Comparison of ENCODE assay signal across 8 cellular contexts in genomic region chr10:15433850-15434537, GRCh38.
A peak's percentile ranks its signal among the peaks of the same experiment; 100 is the strongest.
DNase-seq lines count a peak whose midpoint lies in the region; ATAC-seq, FAIRE-seq and TF ChIP-seq lines count a peak whose summit lies in the region.

No MANE protein-coding gene starts in this region.

- CTCF ChIA-PET in CD8-positive, alpha-beta memory T cell (lab: Charles Lee): interaction anchor here (0.9 kb wide), 1 partner anchor 1939 kb away, joined by 3 read pairs; no protein-coding TSS in a partner anchor
- CTCF ChIA-PET in H1 (lab: Charles Lee; ENCODE audit: partially characterized antibody): interaction anchor here (0.5 to 2.0 kb wide), 23 partner anchors 9 to 442 kb away, joined by 3 to 18 read pairs (median 3); partner anchors contain the start of gene ITGA8

- no peak overlapping the region for H2BK15ac ChIP-seq in H1 (ENCODE audit: low read length)

- H4K91ac ChIP-seq in H1 (replicated peaks; ENCODE audit: insufficient read length, low read length): no peak overlapping the region

- H3K9ac ChIP-seq in H1 (replicated peaks in 1 of 4; ENCODE audit: extremely low read depth in 1 of 4, low read depth in 3 of 4, low read length in 3 of 4): peak overlapping the region in 1 of 4 experiments; percentile 40; a peak in 1 of 7 replicates

- H3K9me3 Mint-ChIP-seq in CD8-positive, alpha-beta memory T cell: no peaks in the 10 kb centered on the region

- H3K4me1 Mint-ChIP-seq in CD8-positive, alpha-beta memory T cell: peaks cover 6 to 10% (median 10%) of the 10 kb centered on the region in 3 donors

- peak overlapping the region; percentile 21 for H3K4me3 ChIP-seq in CD8-positive, alpha-beta memory T cell (ENCODE audit: low read length)
- H3K4me3 ChIP-seq in H1 (ENCODE audit: extremely low read depth in 1 of 4, insufficient read depth in 2 of 4, low read depth in 3 of 4, low read length in 4 of 4): peak overlapping the region in 2 of 4 experiments; percentile 48 to 50; a peak in 3 of 8 replicates
- peak overlapping the region; percentile 45 to 46 for H3K4me3 ChIP-seq in tibial artery

- no peak overlapping the region for H4K5ac ChIP-seq in H1 (ENCODE audit: insufficient read length, low read depth, low read length)

- FAIRE-seq in H1 (lab: Jason Lieb, UNC): peak; percentile 19

- no peak overlapping the region for H3K23ac ChIP-seq in H1 (ENCODE audit: insufficient read length)

- no peak overlapping the region for H3K4ac ChIP-seq in H1 (replicated peaks; ENCODE audit: insufficient read length, low read depth, low read length)

- H2BK120ac ChIP-seq in H1 (replicated peaks; ENCODE audit: low read depth, low read length): no peak overlapping the region

- no peaks in the 10 kb centered on the region for H3K4me1 ChIP-seq in CD8-positive, alpha-beta memory T cell (ENCODE audit: insufficient read depth, low read length)
- H3K4me1 ChIP-seq in H1 (replicated peaks in 1 of 4; ENCODE audit: control insufficient read depth in 3 of 4, insufficient read depth in 4 of 4, low read length in 3 of 4): no peaks in the 10 kb centered on the region
- peaks cover 0 to 34% (median 5%) of the 10 kb centered on the region in 4 donors for H3K4me1 ChIP-seq in tibial artery

- ATAC-seq in GM21515 (IDR thresholded peaks at IDR 0.05; ENCODE audit: unreplicated experiment) (peak; percentile 66), GM18858 (IDR thresholded peaks at IDR 0.05; ENCODE audit: unreplicated experiment) (no peak)

- no peaks in the 10 kb centered on the region for H3K36me3 ChIP-seq in CD8-positive, alpha-beta memory T cell (ENCODE audit: insufficient read depth, low read length)
- H3K36me3 ChIP-seq in H1 (ENCODE audit: control insufficient read depth in 2 of 4, insufficient read depth in 4 of 4, low read length in 3 of 4) (no peaks in the 10 kb centered on the region), tibial artery (no peaks in the 10 kb centered on the region)

- H3K23me2 ChIP-seq in H1 (ENCODE audit: low read depth, low read length): peaks cover 3% of the 10 kb centered on the region; the same call in 1 of the 2 replicates

- 0 out of 2 replicates have a peak overlapping the region, but pooled peaks have one; percentile 27 for H2BK12ac ChIP-seq in H1 (ENCODE audit: low read depth, low read length)

- TF ChIP-seq CTCF in H1 (IDR thresholded peaks at IDR 0.05; ENCODE audit: control extremely low read depth in 1 of 3, insufficient read depth in 1 of 3, low read depth in 1 of 3, low read length in 3 of 3): peak in 2 of 3 experiments; percentile 42 to 54; a peak in 2 of 4 replicates
- TF ChIP-seq CTCF in tibial artery (IDR thresholded peaks at IDR 0.05): peak; percentile 70 to 86

- H3K27ac ChIP-seq in CD8-positive, alpha-beta memory T cell (ENCODE audit: low read depth, low read length): no peak overlapping the region
- no peak overlapping the region for H3K27ac ChIP-seq in H1 (ENCODE audit: low read depth, low read length)
- peak overlapping the region; percentile 54 to 57 for H3K27ac ChIP-seq in tibial artery

- WGBS in H1 (ENCODE audit: extremely low coverage in 1 of 2, insufficient coverage in 1 of 2, insufficient read length in 1 of 2, insufficient replicate concordance in 2 of 2, low coverage in 1 of 2, low lambda C conversion rate in 2 of 2, missing lambda C conversion rate in 1 of 2), 2 experiments: 28 to 100% methylated on average over 3 to 9 of the region's 9 CpGs

- no peaks in the 10 kb centered on the region for H4K20me1 ChIP-seq in H1 (replicated peaks in 1 of 2; ENCODE audit: control insufficient read depth in 1 of 2, insufficient read depth in 2 of 2, low read length in 2 of 2)

- peaks cover 13 to 31% of the 10 kb centered on the region in 2 donors for H3K27me3 Mint-ChIP-seq in CD8-positive, alpha-beta memory T cell

- peak overlapping the region in 2 of 8 donors; percentile 59 to 84 for H3K27ac Mint-ChIP-seq in CD8-positive, alpha-beta memory T cell

- H2AFZ ChIP-seq in H1 (ENCODE audit: low read length): peak overlapping the region; percentile 98

- peak in 2 of 5 donors; percentile 13 to 40 for DNase-seq in CD8-positive, alpha-beta memory T cell
- DNase-seq in NCI-H1092 treated with DMSO at 0.1 percent for 48 hours (lab: John Stamatoyannopoulos, UW) (peak; percentile 49), T1000 (lab: John Stamatoyannopoulos, UW) (peak; percentile 83), H1 (ENCODE audit: low read depth in 1 of 2, low spot score in 2 of 2) (no peak), medulla oblongata (ENCODE audit: extremely low spot score) (peak; percentile 87), tibial artery (no peak)

- POLR2A ChIA-PET in CD8-positive, alpha-beta memory T cell (lab: Charles Lee): no interaction called here
- POLR2A ChIA-PET in H1 (lab: Charles Lee; ENCODE audit: partially characterized antibody): no interaction called here

- peak; percentile 73 to 75 for TF ChIP-seq RAD21 in H1 (IDR thresholded peaks at IDR 0.05 in 1 of 2, conservative IDR thresholded peaks at IDR 0.05 in 1 of 2; ENCODE audit: low read depth in 2 of 2, low read length in 2 of 2)

- no peak overlapping the region for H4K8ac ChIP-seq in H1 (ENCODE audit: extremely low read depth, insufficient read depth, low read length)

- no peaks in the 10 kb centered on the region for H3K36me3 Mint-ChIP-seq in CD8-positive, alpha-beta memory T cell

- no peak for TF ChIP-seq EP300 in H1 (IDR thresholded peaks at IDR 0.05; ENCODE audit: borderline replicate concordance in 1 of 2, low read depth in 2 of 2, low read length in 2 of 2)

- H2BK20ac ChIP-seq in H1 (ENCODE audit: low read length): no peak overlapping the region

- H3K18ac ChIP-seq in H1 (ENCODE audit: extremely low read depth, low read length): no peak overlapping the region

- H3K4me3 Mint-ChIP-seq in CD8-positive, alpha-beta memory T cell: peak overlapping the region in 6 of 7 donors; percentile 71 to 86 (median 76)

- no peak for TF ChIP-seq POLR2A in H1 (IDR thresholded peaks at IDR 0.05; ENCODE audit: control extremely low read depth in 1 of 2, low read depth in 2 of 2, low read length in 2 of 2)

- H2BK5ac ChIP-seq in H1 (ENCODE audit: low read depth, low read length): no peak overlapping the region

- no peaks in the 10 kb centered on the region for H3K79me2 ChIP-seq in H1 (ENCODE audit: control insufficient read depth in 1 of 2, insufficient read depth in 2 of 2, low read length in 2 of 2)

- intact Hi-C loops in tibial artery (cut with DNase I; ENCODE audit: low total_unique reads): loop anchor here (5.0 kb wide), 1 partner anchor 288 kb away; no protein-coding TSS in a partner anchor

- no peaks in the 10 kb centered on the region for H3K27me3 ChIP-seq in CD8-positive, alpha-beta memory T cell (ENCODE audit: insufficient read depth, low read length, poor library complexity, severe bottlenecking)
- H3K27me3 ChIP-seq in H1 (replicated peaks in 1 of 4; ENCODE audit: control insufficient read depth in 3 of 4, extremely low read depth in 1 of 4, insufficient read depth in 3 of 4, low read length in 3 of 4) (peaks cover 0 to 6% (median 3%) of the 10 kb centered on the region in 4 experiments; a peak in 2 of 7 replicates), tibial artery (no peaks in the 10 kb centered on the region)

- H2AK5ac ChIP-seq in H1 (ENCODE audit: low read depth, low read length): no peak overlapping the region

- H3K9me3 ChIP-seq in CD8-positive, alpha-beta memory T cell (ENCODE audit: low read length): no peaks in the 10 kb centered on the region
- H3K9me3 ChIP-seq in H1 (ENCODE audit: insufficient read depth in 2 of 2, low read depth in 1 of 2, low read length in 1 of 2): no peaks in the 10 kb centered on the region
- no peaks in the 10 kb centered on the region for H3K9me3 ChIP-seq in tibial artery

- H3K56ac ChIP-seq in H1 (replicated peaks; ENCODE audit: insufficient read length, low read depth, low read length): no peak overlapping the region

- no peak overlapping the region for H3K14ac ChIP-seq in H1 (ENCODE audit: insufficient read length)

- peak overlapping the region; percentile 58 to 72; a peak in 3 of 4 replicates for H3K4me2 ChIP-seq in H1 (ENCODE audit: insufficient read depth in 1 of 2, low read depth in 2 of 2, low read length in 2 of 2)

- H3K79me1 ChIP-seq in H1 (ENCODE audit: low read depth, low read length): no peaks in the 10 kb centered on the region

TF ChIP-seq in H1, 55 proteins besides CTCF, POLR2A, EP300 and RAD21 (continues in another document):
- TF ChIP-seq, protein P1, sequence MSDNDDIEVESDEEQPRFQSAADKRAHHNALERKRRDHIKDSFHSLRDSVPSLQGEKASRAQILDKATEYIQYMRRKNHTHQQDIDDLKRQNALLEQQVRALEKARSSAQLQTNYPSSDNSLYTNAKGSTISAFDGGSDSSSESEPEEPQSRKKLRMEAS (IDR thresholded peaks at IDR 0.05): no peak
- TF ChIP-seq ZNF274 (IDR thresholded peaks at IDR 0.05; ENCODE audit: borderline replicate concordance, extremely low read depth, low read length) (no peak), RNF2 (IDR thresholded peaks at IDR 0.05; ENCODE audit: borderline replicate concordance, low read depth, low read length, missing control alignments, poor library complexity, severe bottlenecking) (no peak), PHF8 (conservative IDR thresholded peaks at IDR 0.05; ENCODE audit: low read depth, low read length) (no peak)

Comparison
In these comparisons a context has a peak if more than half of its experiments do, and no peak if none do; other contexts are left out.
1. DNase-seq: peak in NCI-H1092 treated with DMSO at 0.1 percent for 48 hours (single experiment), T1000 (single experiment) and medulla oblongata (single experiment); none in H1 (0 of 2) and tibial artery (0 of 2).
2. H3K27ac ChIP-seq: peak in tibial artery (2 of 2); none in CD8-positive, alpha-beta memory T cell (single experiment) and H1 (single experiment).